23 cellular contexts compared by ENCODE assay signal in the genomic region with DNA sequence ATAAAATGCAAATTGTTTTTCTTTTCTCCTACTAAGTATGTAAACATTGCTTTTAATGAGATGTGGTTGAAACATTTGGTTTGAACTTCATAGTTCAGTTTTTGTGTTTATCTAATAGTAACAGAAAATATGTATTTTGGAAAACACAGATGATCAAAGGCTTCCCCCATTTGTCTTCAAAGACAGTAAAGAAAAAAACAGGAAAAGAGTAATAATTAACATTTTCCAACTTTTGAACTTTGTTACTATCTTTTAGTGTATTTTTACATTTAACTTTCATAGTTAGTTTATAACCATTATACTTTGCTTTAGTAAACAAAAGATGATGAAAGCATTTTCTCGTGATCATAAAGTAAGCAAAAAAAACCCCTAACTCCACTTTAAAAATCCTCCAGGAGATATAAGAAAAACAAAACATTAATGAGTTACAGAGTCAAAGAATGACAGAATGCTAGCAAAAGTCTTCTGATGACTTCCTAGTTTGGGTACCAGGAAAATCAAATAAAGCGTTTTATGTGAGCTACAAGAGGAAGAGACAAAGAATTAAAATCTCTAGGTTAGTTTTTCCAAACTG. TPM values are rescaled to one million over a fixed set of nuclear protein-coding genes. Genes with fewer than 3 reads are reported as not detected.
"Had no signal": no experiment of that assay in that cellular context is flagged by ENCODE, and none has a peak within 500 bp of the region (broad histone marks: within the 10 kb centered on the region; RNA-seq: fewer than 3 reads in every experiment).

No MANE protein-coding gene starts in this region.

- H3K27ac Mint-ChIP-seq: T-cell had no signal

- H3K4me3 Mint-ChIP-seq: T-cell had no signal

- H3K36me3 Mint-ChIP-seq: T-cell had no signal

- H3K4me3 ChIP-seq: MG63 had no signal

- H3K9me3 ChIP-seq: MG63, SK-N-SH had no signal

- H3K4me1 Mint-ChIP-seq: T-cell had no signal

- ATAC-seq: T-cell had no signal

- DNase-seq: KBM-7, MG63, NCI-H1092, NCI-H1105 treated with DMSO at 0.1 percent for 48 hours, NCI-H1417 treated with DMSO at 0.1 percent for 48 hours, NCI-H146, NCI-H1694 treated with DMSO at 0.1 percent for 48 hours, NCI-H1930, NCI-H2081, NCI-H2107, NCI-H2227 treated with DMSO at 0.1 percent for 48 hours, NCI-H524, NCI-H526 treated with DMSO at 0.1 percent for 48 hours, NCI-H774, SHP77, SK-N-SH, SW 1271, T-cell had no signal

- H3K9me3 Mint-ChIP-seq: T-cell had no signal

- H3K27me3 ChIP-seq: MG63 had no signal

- H3K36me3 ChIP-seq: MG63 had no signal

- H3K9ac ChIP-seq: SK-N-SH had no signal

- H3K27ac ChIP-seq: RWPE1 had no signal

- H3K4me2 ChIP-seq: SK-N-SH had no signal

RNA-seq across cellular contexts. Expression of a gene that starts 13.6 kb away (rescaled TPM):
- total RNA-seq: HT1080, LHCN-M2, NCI-H460, SK-MEL-5, T-cell had no signal
- polyA plus RNA-seq: SK-N-SH had no signal

RNA-seq across cellular contexts. Expression of a gene that starts 34.6 kb away (rescaled TPM):
- total RNA-seq: HT1080, LHCN-M2, NCI-H460, T-cell had no signal
- polyA plus RNA-seq: SK-N-SH had no signal
